Comparison of ENCODE assay signal across 14 cellular contexts in genomic region chr12:117037296-117038022, GRCh38.
DNase-seq lines count a peak whose midpoint lies in the region; ATAC-seq and TF ChIP-seq lines count a peak whose summit lies in the region.
"Had no signal": no experiment of that assay in that cellular context is flagged by ENCODE, and none has a peak within 500 bp of the region (broad histone marks: within the 10 kb centered on the region; RNA-seq: fewer than 3 reads in every experiment).

No MANE protein-coding gene starts in this region.

- peak overlapping the region; percentile 89 for H3K4me2 ChIP-seq in BLaER1

- no peak overlapping the region for H3K27ac Mint-ChIP-seq in endodermal cell
- H3K27ac Mint-ChIP-seq: HFFc6 had no signal

- peaks cover 9% of the 10 kb centered on the region for H4K20me1 ChIP-seq in BLaER1

- DNase-seq in H7 (peak; percentile 66), endodermal cell (peak; percentile 47), posterior vena cava (ENCODE audit: low spot score) (peak; percentile 18), NCI-H1105 (lab: John Stamatoyannopoulos, UW) (no peak)
- DNase-seq: GOT3, HFFc6, NCI-H1436, NCI-H2081, NCI-H69, SHP77 treated with DMSO at 0.1 percent for 48 hours had no signal

- peaks cover 29% of the 10 kb centered on the region for H3K27me3 ChIP-seq in BLaER1
- no peaks in the 10 kb centered on the region for H3K27me3 ChIP-seq in H7 (ENCODE audit: control insufficient read depth, insufficient read depth, low read length)
- H3K27me3 ChIP-seq in endodermal cell (ENCODE audit: control insufficient read depth, insufficient read depth, low read length, poor library complexity, severe bottlenecking) = no peaks in the 10 kb centered on the region

- WGBS in endodermal cell (ENCODE audit: insufficient coverage in 1 of 2, insufficient read length in 1 of 2), 2 experiments = 90 to 93% methylated on average over 21 to 22 of the region's 22 CpGs

- H3K9me3 ChIP-seq in BLaER1 (no peaks in the 10 kb centered on the region), endodermal cell (ENCODE audit: control insufficient read depth, low read length) (no peaks in the 10 kb centered on the region)

- H3K36me3 ChIP-seq in BLaER1 (no peaks in the 10 kb centered on the region), H7 (replicated peaks; ENCODE audit: control insufficient read depth, insufficient read depth, low read length) (no peaks in the 10 kb centered on the region), endodermal cell (ENCODE audit: control insufficient read depth, insufficient read depth, low read length) (no peaks in the 10 kb centered on the region)

- H3K27ac ChIP-seq in BLaER1 = peak overlapping the region; percentile 67
- H3K27ac ChIP-seq in endodermal cell (ENCODE audit: low read depth, low read length) = no peak overlapping the region

- H3K4me1 ChIP-seq in BLaER1 = peaks cover 100% of the 10 kb centered on the region
- H3K4me1 ChIP-seq in endodermal cell (ENCODE audit: control insufficient read depth, insufficient read depth, low read length) = peaks cover 22% of the 10 kb centered on the region

- H3K9ac ChIP-seq in BLaER1 (peak overlapping the region; percentile 11; the same call in 1 of the 2 replicates), endodermal cell (ENCODE audit: extremely low read depth, low read length, poor library complexity, severe bottlenecking) (no peak overlapping the region)

- H3K27me3 Mint-ChIP-seq in endodermal cell (ENCODE audit: insufficient read depth) = no peaks in the 10 kb centered on the region

- H3K4me3 Mint-ChIP-seq in endodermal cell = no peak overlapping the region
- H3K4me3 Mint-ChIP-seq: HFFc6 had no signal

- H3K4me1 Mint-ChIP-seq in endodermal cell = peaks cover 26% of the 10 kb centered on the region

- intact Hi-C loops in posterior vena cava (cut with DNase I) = loop anchor here in 1 of 2 donors (10.0 kb wide), 1 partner anchor 87 kb away; no protein-coding TSS in a partner anchor

- no peak for ATAC-seq in GM19455 (IDR thresholded peaks at IDR 0.05; ENCODE audit: unreplicated experiment)
- ATAC-seq in HG03196 (IDR thresholded peaks at IDR 0.05; ENCODE audit: unreplicated experiment) = no peak
- ATAC-seq: Panc1 had no signal

- H3K4me3 ChIP-seq in BLaER1 (no peak overlapping the region), H7 (ENCODE audit: insufficient read depth, low read depth, low read length) (no peak overlapping the region), endodermal cell (ENCODE audit: low read length) (no peak overlapping the region)

- TF ChIP-seq CTCF in endodermal cell (conservative IDR thresholded peaks at IDR 0.05) = no peak

- no peaks in the 10 kb centered on the region for H3K36me3 Mint-ChIP-seq in endodermal cell (ENCODE audit: low read depth)

- no peaks in the 10 kb centered on the region for H3K9me3 Mint-ChIP-seq in endodermal cell
- H3K9me3 Mint-ChIP-seq: HFFc6 had no signal
